In genomic region chr17:47949197-47949759, GRCh38 we compare ENCODE assay signal across 8 cellular contexts. TPM values are rescaled to one million over a fixed set of nuclear protein-coding genes. Genes with fewer than 3 reads are reported as not detected.
DNase-seq lines count a peak whose midpoint lies in the region; ATAC-seq and TF ChIP-seq lines count a peak whose summit lies in the region.

No MANE protein-coding gene starts in this region.

- H3K27me3 Mint-ChIP-seq in activated CD4-positive, alpha-beta memory T cell treated with anti-CD3 and anti-CD28 coated beads for 36 hours, result no peaks in the 10 kb centered on the region

- H3K4me1 ChIP-seq in duodenal mucosa (ENCODE audit: control insufficient read depth in 1 of 2, insufficient read depth in 2 of 2, low read length in 2 of 2), result peaks cover 52 to 64% of the 10 kb centered on the region in 2 donors
- peaks cover 0 to 14% of the 10 kb centered on the region in 2 donors for H3K4me1 ChIP-seq in lung (ENCODE audit: control insufficient read depth in 2 of 2, insufficient read depth in 2 of 2, low read length in 2 of 2)

- H3K4me3 ChIP-seq in duodenal mucosa (ENCODE audit: low read depth in 1 of 2, low read length in 2 of 2) (peak overlapping the region; percentile 37 to 40), lung (no peak overlapping the region)

- no peaks in the 10 kb centered on the region for H3K9me3 Mint-ChIP-seq in activated CD4-positive, alpha-beta memory T cell treated with anti-CD3 and anti-CD28 coated beads for 36 hours

- DNase-seq in NCI-H69 (lab: John Stamatoyannopoulos, UW) (peak; percentile 91), lung (ENCODE audit: low spot score) (peak; percentile 92)
- DNase-seq in activated CD4-positive, alpha-beta memory T cell treated with anti-CD3 and anti-CD28 coated beads for 36 hours, result peak; percentile 87
- peak; percentile 78 to 81 for DNase-seq in stimulated activated CD4-positive, alpha-beta T cell treated with anti-CD3 and anti-CD28 coated beads, Interleukin-4, amount 100 ng/mL, for 48 hours (ENCODE audit: low read depth in 2 of 2)

- peak overlapping the region; percentile 66 for H3K27ac ChIP-seq in duodenal mucosa (ENCODE audit: low read depth, low read length)
- peak overlapping the region in 1 of 2 donors; percentile 78 for H3K27ac ChIP-seq in lung (ENCODE audit: low read depth in 1 of 2, low read length in 1 of 2)

- H3K27me3 ChIP-seq in duodenal mucosa (ENCODE audit: control insufficient read depth in 1 of 2, insufficient read depth in 2 of 2, low read length in 2 of 2) (no peaks in the 10 kb centered on the region), lung (ENCODE audit: control insufficient read depth, insufficient read depth) (no peaks in the 10 kb centered on the region)

- peak overlapping the region; percentile 21 to 33 for H3K9ac ChIP-seq in duodenal mucosa (ENCODE audit: low read depth in 1 of 2, low read length in 2 of 2)

- 5 to 8% methylated on average over 22 of the region's 22 CpGs for WGBS in lung, 2 donors

- H3K9me3 ChIP-seq in duodenal mucosa (ENCODE audit: control insufficient read depth in 1 of 2, low read length in 2 of 2) (no peaks in the 10 kb centered on the region), lung (ENCODE audit: control insufficient read depth in 2 of 2, insufficient read depth in 1 of 2, low read length in 1 of 2) (no peaks in the 10 kb centered on the region)

- peak; percentile 41 for ATAC-seq in HG03521 (IDR thresholded peaks at IDR 0.05; ENCODE audit: unreplicated experiment)
- ATAC-seq in lung (ENCODE audit: insufficient read depth, low FRiP score), result peak; percentile 64
- no peak for ATAC-seq in GM21381 (IDR thresholded peaks at IDR 0.05; ENCODE audit: unreplicated experiment)

- H3K4me3 Mint-ChIP-seq in activated CD4-positive, alpha-beta memory T cell treated with anti-CD3 and anti-CD28 coated beads for 36 hours, result peak overlapping the region; percentile 51

- CTCF ChIA-PET in activated CD4-positive, alpha-beta memory T cell treated with anti-CD3 and anti-CD28 coated beads for 36 hours (lab: Charles Lee), result interaction anchor here (0.6 to 17.6 kb wide), 32 partner anchors 7 to 611 kb away, joined by 3 to 290 read pairs (median 4); partner anchors contain the start of genes CDK5RAP3, PNPO, PRR15L and SNX11

- H3K27ac Mint-ChIP-seq in activated CD4-positive, alpha-beta memory T cell treated with anti-CD3 and anti-CD28 coated beads for 36 hours, result peak overlapping the region; percentile 63

- POLR2A ChIA-PET in activated CD4-positive, alpha-beta memory T cell treated with anti-CD3 and anti-CD28 coated beads for 36 hours (lab: Charles Lee), result interaction anchor here (1.4 kb wide), 1 partner anchor 22 kb away, joined by 7 read pairs; the partner anchor contains the start of gene CDK5RAP3

- H3K36me3 Mint-ChIP-seq in activated CD4-positive, alpha-beta memory T cell treated with anti-CD3 and anti-CD28 coated beads for 36 hours, result peaks cover 17% of the 10 kb centered on the region

- TF ChIP-seq CTCF in GM12872 (IDR thresholded peaks at IDR 0.05; ENCODE audit: insufficient read depth, low read depth, low read length) (peak; percentile 93), lung (IDR thresholded peaks at IDR 0.05; ENCODE audit: control extremely low read depth, extremely low read depth) (peak; percentile 84)

- intact Hi-C loops in activated CD4-positive, alpha-beta memory T cell treated with anti-CD3 and anti-CD28 coated beads for 36 hours (cut with micrococcal nuclease), result loop anchor here (1.0 kb wide), 1 partner anchor 69 kb away; no protein-coding TSS in a partner anchor

- H3K4me1 Mint-ChIP-seq in activated CD4-positive, alpha-beta memory T cell treated with anti-CD3 and anti-CD28 coated beads for 36 hours (ENCODE audit: low read depth), result peaks cover 28% of the 10 kb centered on the region

- H3K36me3 ChIP-seq in duodenal mucosa (ENCODE audit: control insufficient read depth in 1 of 2, insufficient read depth in 2 of 2, low read length in 2 of 2), result peaks cover 35 to 59% of the 10 kb centered on the region in 2 donors
- peaks cover 0 to 13% of the 10 kb centered on the region in 2 donors for H3K36me3 ChIP-seq in lung (ENCODE audit: control insufficient read depth in 2 of 2, insufficient read depth in 2 of 2, low read length in 2 of 2)

RNA-seq across cellular contexts. Expression of gene PNPO, which starts 7.9 kb away (rescaled TPM):
- 10 to 100 TPM; 32.5 to 34.4 TPM for total RNA-seq in activated CD4-positive, alpha-beta memory T cell treated with anti-CD3 and anti-CD28 coated beads for 36 hours
- total RNA-seq in lung, result 10 to 100 TPM in 1 of 2 donors, 1 to 10 TPM in 1; 9.3 to 43.9 TPM
- polyA plus RNA-seq in lung, result 10 to 100 TPM; 10.9 to 11.5 TPM

RNA-seq across cellular contexts. Expression of gene PRR15L, which starts 8.4 kb away (rescaled TPM):
- not detected for total RNA-seq in activated CD4-positive, alpha-beta memory T cell treated with anti-CD3 and anti-CD28 coated beads for 36 hours
- 10 to 100 TPM; 59.5 to 86.9 TPM for total RNA-seq in lung
- 10 to 100 TPM; 64.2 to 98.5 TPM for polyA plus RNA-seq in lung

RNA-seq across cellular contexts. Expression of gene CDK5RAP3, which starts 21.6 kb away (rescaled TPM):
- 100 to 1,000 TPM; 170 to 183 TPM for total RNA-seq in activated CD4-positive, alpha-beta memory T cell treated with anti-CD3 and anti-CD28 coated beads for 36 hours
- total RNA-seq in lung, result 100 to 1,000 TPM; 129 to 167 TPM
- 100 to 1,000 TPM; 139 to 212 TPM for polyA plus RNA-seq in lung

RNA-seq across cellular contexts. Expression of gene SP2, which starts 53.2 kb away (rescaled TPM):
- total RNA-seq in activated CD4-positive, alpha-beta memory T cell treated with anti-CD3 and anti-CD28 coated beads for 36 hours, result 10 to 100 TPM; 15.1 to 17.2 TPM
- 10 to 100 TPM in 1 of 2 donors, 1 to 10 TPM in 1; 4.9 to 19.9 TPM for total RNA-seq in lung
- polyA plus RNA-seq in lung, result 10 to 100 TPM in 1 of 2 donors, 1 to 10 TPM in 1; 5.8 to 16.4 TPM

Comparison
In these comparisons a context has a peak if more than half of its experiments do, and no peak if none do; other contexts are left out.
1. RNA of gene PRR15L, which starts 8.4 kb away (total RNA-seq): 59.5 to 86.9 TPM in lung; not detected in activated CD4-positive, alpha-beta memory T cell treated with anti-CD3 and anti-CD28 coated beads for 36 hours; every median in the first group is over 10 times any median in the second.
2. Peak in every context shown above with its lines, with median percentiles within 50 percentile points of each other: DNase-seq.